ENCODE assay signal across 9 cellular contexts in genomic region chr17:49646391-49647255, GRCh38. TPM values are rescaled to one million over a fixed set of nuclear protein-coding genes. Genes with fewer than 3 reads are reported as not detected.
A peak's percentile ranks its signal among the peaks of the same experiment; 100 is the strongest.
DNase-seq lines count a peak whose midpoint lies in the region; ATAC-seq, FAIRE-seq and TF ChIP-seq lines count a peak whose summit lies in the region.
"Had no signal": no experiment of that assay in that cellular context is flagged by ENCODE, and none has a peak within 500 bp of the region (broad histone marks: within the 10 kb centered on the region; RNA-seq: fewer than 3 reads in every experiment).

No MANE protein-coding gene starts in this region.

- H3K27me3 Mint-ChIP-seq in astrocyte (ENCODE audit: low read depth, unreplicated experiment), result no peaks in the 10 kb centered on the region

- FAIRE-seq in astrocyte (lab: Jason Lieb, UNC), result no peak
- FAIRE-seq: TTC549 had no signal

- no peaks in the 10 kb centered on the region for H3K27me3 ChIP-seq in KMS-11 (ENCODE audit: insufficient read depth, low read depth)
- no peaks in the 10 kb centered on the region for H3K27me3 ChIP-seq in astrocyte (ENCODE audit: insufficient read depth, low read length)
- no peaks in the 10 kb centered on the region for H3K27me3 ChIP-seq in lung (ENCODE audit: control insufficient read depth, insufficient read depth)
- H3K27me3 ChIP-seq in stomach smooth muscle (ENCODE audit: control insufficient read depth in 1 of 2, insufficient read depth in 2 of 2, low read length in 2 of 2), result no peaks in the 10 kb centered on the region

- H3K4me3 ChIP-seq in KMS-11 (IDR thresholded peaks at IDR 0.05; ENCODE audit: insufficient read depth, low read depth, low read length), result no peak overlapping the region
- H3K4me3 ChIP-seq in astrocyte (ENCODE audit: insufficient read depth, low read depth, low read length), result peak overlapping the region; percentile 37
- no peak overlapping the region for H3K4me3 ChIP-seq in lung
- peak overlapping the region; percentile 57 to 68 for H3K4me3 ChIP-seq in stomach smooth muscle (ENCODE audit: low read length in 2 of 2)

- ATAC-seq in GM19351 (IDR thresholded peaks at IDR 0.05; ENCODE audit: unreplicated experiment) (peak; percentile 67), lung (ENCODE audit: insufficient read depth, low FRiP score) (peak; percentile 84), HG03439 (IDR thresholded peaks at IDR 0.05; ENCODE audit: unreplicated experiment) (no peak)

- no peaks in the 10 kb centered on the region for H3K9me3 ChIP-seq in astrocyte (ENCODE audit: insufficient read depth, low read depth, low read length)
- no peaks in the 10 kb centered on the region for H3K9me3 ChIP-seq in lung (ENCODE audit: control insufficient read depth in 2 of 2, insufficient read depth in 1 of 2, low read length in 1 of 2)
- no peaks in the 10 kb centered on the region for H3K9me3 ChIP-seq in stomach smooth muscle (ENCODE audit: control insufficient read depth in 2 of 2, low read length in 2 of 2)

- H4K20me1 ChIP-seq in KMS-11 (ENCODE audit: insufficient read depth) (no peaks in the 10 kb centered on the region), astrocyte (ENCODE audit: insufficient read depth, low read length) (peaks cover 14% of the 10 kb centered on the region)

- H3K36me3 Mint-ChIP-seq in astrocyte (ENCODE audit: low read depth, unreplicated experiment), result no peaks in the 10 kb centered on the region

- H3K9ac ChIP-seq in KMS-11 (peak overlapping the region; percentile 43), astrocyte (ENCODE audit: low read length) (peak overlapping the region; percentile 61), stomach smooth muscle (ENCODE audit: low read length in 2 of 2) (peak overlapping the region; percentile 68 to 77)

- H3K4me1 Mint-ChIP-seq in astrocyte (ENCODE audit: low read depth, unreplicated experiment), result peaks cover 28% of the 10 kb centered on the region

- H3K36me3 ChIP-seq in KMS-11 (ENCODE audit: insufficient read depth) (no peaks in the 10 kb centered on the region), astrocyte (ENCODE audit: insufficient read depth, low read length) (no peaks in the 10 kb centered on the region), lung (ENCODE audit: control insufficient read depth in 2 of 2, insufficient read depth in 2 of 2, low read length in 2 of 2) (peaks cover 0 to 1% of the 10 kb centered on the region in 2 donors), stomach smooth muscle (ENCODE audit: control insufficient read depth in 2 of 2, insufficient read depth in 2 of 2, low read length in 2 of 2) (no peaks in the 10 kb centered on the region)

- H3K9me3 Mint-ChIP-seq in astrocyte (ENCODE audit: unreplicated experiment), result no peaks in the 10 kb centered on the region

- H3K4me1 ChIP-seq in KMS-11 (ENCODE audit: low read depth, poor library complexity, severe bottlenecking) (peaks cover 58% of the 10 kb centered on the region), astrocyte (ENCODE audit: insufficient read depth, low read length) (peaks cover 12% of the 10 kb centered on the region), lung (ENCODE audit: control insufficient read depth in 2 of 2, insufficient read depth in 2 of 2, low read length in 2 of 2) (peaks cover 2 to 21% of the 10 kb centered on the region in 2 donors), stomach smooth muscle (ENCODE audit: control insufficient read depth, insufficient read depth, low read length) (peaks cover 4% of the 10 kb centered on the region)

- H3K79me2 ChIP-seq in KMS-11 (ENCODE audit: insufficient read depth, low read depth) (peaks cover 66% of the 10 kb centered on the region; the same call in 1 of the 2 replicates), astrocyte (ENCODE audit: insufficient read depth, low read length) (peaks cover 70% of the 10 kb centered on the region)

- H3K4me3 Mint-ChIP-seq in astrocyte (ENCODE audit: unreplicated experiment), result peak overlapping the region; percentile 24

- TF ChIP-seq CTCF in KMS-11 (conservative IDR thresholded peaks at IDR 0.05; ENCODE audit: low read depth, low read length) (no peak), astrocyte (IDR thresholded peaks at IDR 0.05; ENCODE audit: insufficient read depth, low read depth, low read length) (no peak), lung (IDR thresholded peaks at IDR 0.05; ENCODE audit: control extremely low read depth, extremely low read depth) (no peak)

- H2AFZ ChIP-seq in KMS-11 (ENCODE audit: low read depth) (peak overlapping the region; percentile 39; the same call in 1 of the 2 replicates), astrocyte (ENCODE audit: low read depth, low read length) (no peak overlapping the region)

- H3K27ac ChIP-seq in KMS-11 (peak overlapping the region; percentile 79), astrocyte (ENCODE audit: low read depth, low read length) (peak overlapping the region; percentile 81), lung (ENCODE audit: low read depth in 1 of 2, low read length in 1 of 2) (peak overlapping the region; percentile 70 to 80), stomach smooth muscle (ENCODE audit: low read length) (peak overlapping the region; percentile 81)

- DNase-seq in astrocyte (ENCODE audit: low read depth), result peak; percentile 88
- DNase-seq in lung (ENCODE audit: low spot score), result peak; percentile 62
- no peak for DNase-seq in nucleus accumbens (lab: John Stamatoyannopoulos, UW)
- no peak for DNase-seq in retina

- H3K27ac Mint-ChIP-seq in astrocyte (ENCODE audit: unreplicated experiment), result peak overlapping the region; percentile 84

- WGBS in lung, 2 donors, result 62 to 77% methylated on average over 10 of the region's 10 CpGs

- H3K4me2 ChIP-seq in KMS-11 (peak overlapping the region; percentile 95), astrocyte (ENCODE audit: low read length) (peak overlapping the region; percentile 84)

RNA-seq across cellular contexts. Expression of gene SPOP, which starts 31.3 kb away (rescaled TPM):
- total RNA-seq in astrocyte (46.6 and 48.6 TPM in 2 replicates), lung (10 to 100 TPM; 85.0 to 98.0 TPM)
- polyA plus RNA-seq in lung, result 10 to 100 TPM; 28.7 to 44.2 TPM

Comparison
In these comparisons a context has a peak if more than half of its experiments do, and no peak if none do; other contexts are left out.
1. H3K4me3 ChIP-seq: peak in astrocyte (single experiment) and stomach smooth muscle (2 of 2); none in KMS-11 (single experiment) and lung (single experiment).
2. DNase-seq: peak in astrocyte (single experiment) and lung (single experiment); none in nucleus accumbens (0 of 56) and retina (single experiment).
3. Peak in every context shown above with its lines, with median percentiles within 50 percentile points of each other: H3K27ac ChIP-seq and H3K9ac ChIP-seq.